Comparison of ENCODE assay signal across 8 cellular contexts in genomic region chr1:120723715-120724402, GRCh38. TPM values are rescaled to one million over a fixed set of nuclear protein-coding genes. Genes with fewer than 3 reads are reported as not detected.
DNase-seq lines count a peak whose midpoint lies in the region; ATAC-seq, FAIRE-seq and TF ChIP-seq lines count a peak whose summit lies in the region.
"Not testable (repeated sequence)": the region's sequence is repeated elsewhere in the genome, so short reads cannot be mapped to it uniquely, and the experiment has no call there.

Gene NBPF26, plus strand, starts transcription at chr1:120723945.

- not testable (repeated sequence) for H3K4me1 ChIP-seq in BLaER1; iPS DF 6.9 (ENCODE audit: control insufficient read depth, insufficient read depth, low read length); pancreas

- not testable (repeated sequence) for H3K9me3 Mint-ChIP-seq in central memory CD8-positive, alpha-beta T cell

- peak within 1 kb of the TSS; percentile 68 for H3K4me3 Mint-ChIP-seq in central memory CD8-positive, alpha-beta T cell

- H3K9ac ChIP-seq in BLaER1 = peak within 1 kb of the TSS; percentile 65; the same call in 1 of the 2 replicates

- intact Hi-C loops in pancreas (cut with DNase I) = not testable (repeated sequence)

- not testable (repeated sequence) for H3K27ac Mint-ChIP-seq in central memory CD8-positive, alpha-beta T cell (ENCODE audit: low read depth)

- peak; percentile 50 for ATAC-seq in HG02623 (IDR thresholded peaks at IDR 0.05; ENCODE audit: unreplicated experiment)
- ATAC-seq in central memory CD8-positive, alpha-beta T cell (replicated peaks; ENCODE audit: extremely low read depth, poor library complexity, severe bottlenecking) = peak; percentile 89
- peak; percentile 94 to 98 (median 96) for ATAC-seq in pancreas

- not testable (repeated sequence) for FAIRE-seq in RCC 7860 (lab: Jason Lieb, UNC); pancreas (lab: Jason Lieb, UNC)

- not testable (repeated sequence) for H3K36me3 Mint-ChIP-seq in central memory CD8-positive, alpha-beta T cell (ENCODE audit: insufficient read depth)

- peak within 1 kb of the TSS; percentile 69 for H3K4me3 ChIP-seq in BLaER1
- peak within 1 kb of the TSS; percentile 62; the same call in 1 of the 2 replicates for H3K4me3 ChIP-seq in iPS DF 6.9 (ENCODE audit: low read length)
- peak within 1 kb of the TSS; percentile 44 to 75 (median 62) for H3K4me3 ChIP-seq in pancreas

- not testable (repeated sequence) for H3K36me3 ChIP-seq in BLaER1; iPS DF 6.9 (ENCODE audit: control insufficient read depth, insufficient read depth, low read length); pancreas

- H3K4me2 ChIP-seq in BLaER1 = peak within 1 kb of the TSS; percentile 37

- H3K9me3 ChIP-seq in BLaER1; iPS DF 6.9 (ENCODE audit: control insufficient read depth, insufficient read depth, low read length); pancreas: not testable (repeated sequence)

- not testable (repeated sequence) for H3K27me3 Mint-ChIP-seq in central memory CD8-positive, alpha-beta T cell

- DNase-seq in RCC 7860 (ENCODE audit: low spot score) = peak; percentile 48
- peak; percentile 4 to 36 (median 8) for DNase-seq in activated CD8-positive, alpha-beta memory T cell treated with anti-CD3 and anti-CD28 coated beads for 48 hours (ENCODE audit: low read depth in 2 of 3, low spot score in 2 of 3)
- DNase-seq in central memory CD8-positive, alpha-beta T cell (ENCODE audit: low spot score in 2 of 2) = peak; percentile 37 to 83
- peak; percentile 2 for DNase-seq in iPS DF 6.9 (ENCODE audit: low read depth, low spot score)
- peak; percentile 64 to 88 (median 82) for DNase-seq in pancreas
- DNase-seq in stimulated activated CD8-positive, alpha-beta memory T cell treated with anti-CD3 and anti-CD28 coated beads, Interleukin-4, amount 100 ng/mL, for 4 hours (ENCODE audit: low read depth in 2 of 2, low spot score in 1 of 2) = peak; percentile 20 to 45

- H4K20me1 ChIP-seq in BLaER1 = not testable (repeated sequence)

- not testable (repeated sequence) for H3K27me3 ChIP-seq in BLaER1; iPS DF 6.9 (ENCODE audit: control insufficient read depth, insufficient read depth, low read length); pancreas

- H3K27ac ChIP-seq in BLaER1 = 0 out of 2 replicates have a peak within 1 kb of the TSS, but pooled peaks have one; percentile 38
- H3K27ac ChIP-seq in iPS DF 6.9 (ENCODE audit: low read length) = not testable (repeated sequence)
- H3K27ac ChIP-seq in pancreas = peak within 1 kb of the TSS in 2 of 4 donors; percentile 64 to 71

- not testable (repeated sequence) for TF ChIP-seq CTCF in pancreas (IDR thresholded peaks at IDR 0.05)

- not testable (repeated sequence) for H3K4me1 Mint-ChIP-seq in central memory CD8-positive, alpha-beta T cell

- WGBS in iPS DF 6.9 (ENCODE audit: insufficient coverage, insufficient read length) = no CpG with 5 or more reads among the region's 74 CpGs
- WGBS in pancreas, 2 donors = 0 to 1% methylated on average over 14 to 47 of the region's 74 CpGs

RNA-seq across cellular contexts. Expression of gene NBPF26, which starts in this region (rescaled TPM):
- total RNA-seq in pancreas = 10 to 100 TPM in 2 of 6 donors, 1 to 10 TPM in 4; 4.3 to 25.1 (median 9.2) TPM
- polyA plus RNA-seq in pancreas = 1 to 10 TPM; 4.7 to 9.8 TPM

Comparison
In these comparisons a context has a peak if more than half of its experiments do, and no peak if none do; other contexts are left out.
1. DNase-seq: peak in every context shown above with its lines; median percentile 82 in pancreas; 60 in central memory CD8-positive, alpha-beta T cell; 48 in RCC 7860; 32 in stimulated activated CD8-positive, alpha-beta memory T cell treated with anti-CD3 and anti-CD28 coated beads, Interleukin-4, amount 100 ng/mL, for 4 hours; 8 in activated CD8-positive, alpha-beta memory T cell treated with anti-CD3 and anti-CD28 coated beads for 48 hours; 2 in iPS DF 6.9.